ENCODE assay signal across 29 cellular contexts in the genomic region with DNA sequence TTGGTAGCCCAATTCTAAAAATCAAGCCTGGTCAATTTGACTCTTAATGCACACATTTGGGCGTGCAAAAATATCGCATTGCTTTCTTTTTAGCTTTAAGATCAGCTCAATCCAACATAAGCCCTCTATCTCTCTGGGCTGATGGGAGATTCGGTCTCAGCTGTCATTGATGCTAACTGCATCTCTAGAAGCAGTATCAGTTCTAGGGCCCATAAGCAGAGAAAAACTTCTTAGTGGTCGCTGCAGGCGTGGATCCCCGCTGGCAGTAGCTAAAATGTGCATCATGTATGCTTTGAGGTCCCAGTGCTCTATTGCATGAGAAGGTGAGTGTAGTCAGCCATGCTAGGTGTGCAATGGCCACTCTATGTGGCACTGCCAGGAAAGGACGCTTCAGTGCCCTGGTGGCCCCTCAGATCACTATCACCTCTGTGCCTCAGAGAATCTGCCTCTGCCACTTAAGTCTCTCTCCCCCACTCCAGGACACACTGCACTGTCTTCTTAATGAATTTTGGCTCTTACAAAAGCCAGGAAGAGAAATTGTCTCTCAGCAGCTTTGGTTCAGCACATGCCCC.
"Had no signal": no experiment of that assay in that cellular context is flagged by ENCODE, and none has a peak within 500 bp of the region (broad histone marks: within the 10 kb centered on the region; RNA-seq: fewer than 3 reads in every experiment).

No MANE protein-coding gene starts in this region.

- H3K4me1 ChIP-seq: colonic mucosa, gastrocnemius medialis, stomach, suprapubic skin, tibial artery had no signal

- ATAC-seq: gastrocnemius medialis; left cardiac atrium; naive thymus-derived CD4-positive, alpha-beta T cell; sciatic nerve; stimulated activated effector memory CD8-positive, alpha-beta T cell treated with anti-CD3 and anti-CD28 coated beads, Interleukin-12 subunit alpha, Interleukin-12 subunit beta, amount 100 ng/mL, for 72 hours; T-helper 17 cell had no signal

- H3K4me1 Mint-ChIP-seq: activated CD4-positive, alpha-beta memory T cell treated with anti-CD3 and anti-CD28 coated beads, Interleukin-2, amount 10 ng/mL, durations not matched to agents 7 days and 5 days; activated CD4-positive, alpha-beta T cell treated with anti-CD3 and anti-CD28 coated beads, Interleukin-2, amount 10 ng/mL, durations not matched to agents 24 days and 14 days; stimulated activated effector memory CD8-positive, alpha-beta T cell treated with anti-CD3 and anti-CD28 coated beads, Interleukin-12 subunit alpha, Interleukin-12 subunit beta, amount 100 ng/mL, for 72 hours had no signal

- H3K27me3 ChIP-seq: colonic mucosa, dorsolateral prefrontal cortex, gastrocnemius medialis, neural progenitor cell, stomach, suprapubic skin, tibial artery had no signal

- H3K36me3 ChIP-seq: colonic mucosa, gastrocnemius medialis, neural progenitor cell, stomach, suprapubic skin, tibial artery had no signal

- H3K9me3 ChIP-seq: colonic mucosa, gastrocnemius medialis, stomach, suprapubic skin, tibial artery had no signal

- H3K36me3 Mint-ChIP-seq: activated naive CD8-positive, alpha-beta T cell; naive thymus-derived CD4-positive, alpha-beta T cell; neural progenitor cell; stimulated activated effector memory CD8-positive, alpha-beta T cell treated with anti-CD3 and anti-CD28 coated beads, Interleukin-12 subunit alpha, Interleukin-12 subunit beta, amount 100 ng/mL, for 72 hours had no signal

- H3K27ac ChIP-seq: colonic mucosa, dorsolateral prefrontal cortex, gastrocnemius medialis, neural progenitor cell, skin epidermis, stomach, suprapubic skin, tibial artery had no signal

- DNase-seq: activated CD4-positive, alpha-beta memory T cell treated with anti-CD3 and anti-CD28 coated beads, Interleukin-2, amount 10 ng/mL, durations not matched to agents 7 days and 5 days; activated CD4-positive, alpha-beta T cell treated with anti-CD3 and anti-CD28 coated beads, Interleukin-2, amount 10 ng/mL, durations not matched to agents 24 days and 14 days; activated CD4-positive, CD25-positive, alpha-beta regulatory T cell treated with anti-CD3 and anti-CD28 coated beads, Interleukin-2, amount 50 U/mL, for 72 hours; activated effector memory CD4-positive, alpha-beta T cell treated with Interleukin-2 at 50 U/mL for 16 hours; activated naive CD4-positive, alpha-beta T cell treated with Interleukin-2 at 50 U/mL for 16 hours; activated T-cell treated with anti-CD3 and anti-CD28 coated beads, Interleukin-2, amount 50 U/mL, for 48 hours; anterior cingulate cortex; cerebellar nuclear complex; colonic mucosa; dorsolateral prefrontal cortex; effector memory CD4-positive, alpha-beta T cell; erythroblast; gastrocnemius medialis; glutamatergic neuron; left cardiac atrium; midbrain; naive thymus-derived CD4-positive, alpha-beta T cell; stimulated activated CD4-positive, alpha-beta T cell treated with anti-CD3 and anti-CD28 coated beads, Interleukin-4, amount 100 ng/mL, for 24 hours; stomach; T-helper 17 cell; T1000; tibial artery had no signal

- H3K4me3 ChIP-seq: colonic mucosa, dorsolateral prefrontal cortex, gastrocnemius medialis, neural progenitor cell, skin epidermis, stomach, suprapubic skin, tibial artery had no signal

- H3K9me3 Mint-ChIP-seq: activated CD4-positive, alpha-beta memory T cell treated with anti-CD3 and anti-CD28 coated beads, Interleukin-2, amount 10 ng/mL, durations not matched to agents 7 days and 5 days; activated CD4-positive, alpha-beta T cell treated with anti-CD3 and anti-CD28 coated beads, Interleukin-2, amount 10 ng/mL, durations not matched to agents 24 days and 14 days; neural progenitor cell; stimulated activated effector memory CD8-positive, alpha-beta T cell treated with anti-CD3 and anti-CD28 coated beads, Interleukin-12 subunit alpha, Interleukin-12 subunit beta, amount 100 ng/mL, for 72 hours had no signal

- H3K27me3 Mint-ChIP-seq: activated naive CD8-positive, alpha-beta T cell had no signal

- H3K27ac Mint-ChIP-seq: activated CD4-positive, alpha-beta memory T cell treated with anti-CD3 and anti-CD28 coated beads, Interleukin-2, amount 10 ng/mL, durations not matched to agents 7 days and 5 days; activated CD4-positive, alpha-beta T cell treated with anti-CD3 and anti-CD28 coated beads, Interleukin-2, amount 10 ng/mL, durations not matched to agents 24 days and 14 days; activated naive CD8-positive, alpha-beta T cell; neural progenitor cell; stimulated activated effector memory CD8-positive, alpha-beta T cell treated with anti-CD3 and anti-CD28 coated beads, Interleukin-12 subunit alpha, Interleukin-12 subunit beta, amount 100 ng/mL, for 72 hours; T-helper 17 cell had no signal

- FAIRE-seq: bronchial epithelial cell had no signal

- H3K4me3 Mint-ChIP-seq: activated CD4-positive, alpha-beta memory T cell treated with anti-CD3 and anti-CD28 coated beads, Interleukin-2, amount 10 ng/mL, durations not matched to agents 7 days and 5 days; activated CD4-positive, alpha-beta T cell treated with anti-CD3 and anti-CD28 coated beads, Interleukin-2, amount 10 ng/mL, durations not matched to agents 24 days and 14 days; activated naive CD8-positive, alpha-beta T cell; naive thymus-derived CD4-positive, alpha-beta T cell; neural progenitor cell; stimulated activated effector memory CD8-positive, alpha-beta T cell treated with anti-CD3 and anti-CD28 coated beads, Interleukin-12 subunit alpha, Interleukin-12 subunit beta, amount 100 ng/mL, for 72 hours; T-helper 17 cell had no signal
